ENCODE assay signal across 9 cellular contexts in the genomic region with DNA sequence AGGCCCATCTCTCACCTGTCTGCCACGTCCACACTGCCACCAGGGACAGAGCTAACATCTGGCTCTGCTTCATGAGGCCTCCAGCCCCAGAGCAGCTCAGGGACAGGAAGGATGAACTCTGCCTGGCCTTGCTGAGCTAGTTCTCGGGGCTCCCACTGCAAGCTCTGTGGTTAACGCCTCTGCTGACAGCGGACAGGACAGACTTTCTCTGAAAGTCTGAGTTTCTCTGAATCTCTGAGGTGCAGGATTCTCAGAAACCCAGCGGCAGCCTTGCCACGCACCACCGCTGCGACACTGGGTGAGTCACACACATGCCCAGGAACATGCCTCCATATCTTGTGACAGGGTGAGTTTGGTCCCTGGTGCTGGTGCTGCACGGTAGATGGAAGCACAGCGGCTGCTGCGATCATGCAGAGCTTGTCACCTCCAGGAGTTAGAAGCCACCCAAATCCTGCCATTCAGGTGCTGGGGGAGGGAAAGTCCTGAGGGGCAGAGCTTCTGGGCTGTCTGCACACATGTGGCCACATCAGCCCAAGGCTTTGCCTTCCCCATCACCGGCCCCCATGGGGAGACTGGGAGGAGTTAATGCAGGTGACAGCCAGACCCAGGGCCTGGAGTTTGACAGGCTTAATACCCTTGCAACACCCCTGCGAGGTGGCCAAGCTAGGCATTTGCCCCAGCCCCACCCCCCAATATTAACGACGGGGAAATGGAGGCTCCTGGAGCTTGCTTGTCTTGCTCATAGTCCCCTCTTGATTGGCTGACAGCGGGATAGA.
DNase-seq lines count a peak whose midpoint lies in the region; TF ChIP-seq lines count a peak whose summit lies in the region.
"Had no signal": no experiment of that assay in that cellular context is flagged by ENCODE, and none has a peak within 500 bp of the region (broad histone marks: within the 10 kb centered on the region; RNA-seq: fewer than 3 reads in every experiment).

No MANE protein-coding gene starts in this region.

- H3K9ac ChIP-seq in OCI-LY1 (ENCODE audit: low read length) = no peak overlapping the region; the same call in 1 of the 2 replicates
- H3K9ac ChIP-seq: parathyroid adenoma had no signal

- H3K79me2 ChIP-seq in OCI-LY1 (ENCODE audit: insufficient read depth, low read length) = no peaks in the 10 kb centered on the region
- H3K79me2 ChIP-seq: parathyroid adenoma had no signal

- H3K27me3 ChIP-seq in OCI-LY1 (ENCODE audit: insufficient read depth, low read length) = no peaks in the 10 kb centered on the region

- peaks cover 15% of the 10 kb centered on the region for H3K36me3 ChIP-seq in OCI-LY1 (ENCODE audit: insufficient read depth, low read length)

- H3K4me2 ChIP-seq in OCI-LY1 (ENCODE audit: low read length) = peak overlapping the region; percentile 22; the same call in 1 of the 2 replicates

- H3K4me3 ChIP-seq in OCI-LY1 (ENCODE audit: low read depth, low read length, poor library complexity, severe bottlenecking) = no peak overlapping the region

- no peaks in the 10 kb centered on the region for H3K9me3 ChIP-seq in OCI-LY1 (ENCODE audit: low read length)

- H3F3A ChIP-seq in OCI-LY1 (ENCODE audit: insufficient read depth, low read length) = no peaks in the 10 kb centered on the region

- CTCF ChIA-PET in RWPE1 (lab: Yijun Ruan, JAX) = no interaction called here

- no peaks in the 10 kb centered on the region for H4K20me1 ChIP-seq in OCI-LY1 (ENCODE audit: insufficient read depth, low read length)

- H2AFZ ChIP-seq in OCI-LY1 (ENCODE audit: low read length) = no peak overlapping the region
- H2AFZ ChIP-seq: parathyroid adenoma had no signal

- no peaks in the 10 kb centered on the region for H3K9me2 ChIP-seq in OCI-LY1 (ENCODE audit: low read depth, low read length)

- DNase-seq in GM10266 (ENCODE audit: extremely low spot score) = peak; percentile 87
- peak; percentile 11 for DNase-seq in GOT3 (lab: John Stamatoyannopoulos, UW)
- peak; percentile 60 for DNase-seq in activated gamma-delta T cell (lab: John Stamatoyannopoulos, UW)
- peak; percentile 93 for DNase-seq in stimulated activated CD4-positive, alpha-beta T cell treated with anti-CD3 and anti-CD28 coated beads, Interleukin-1b, Interleukin-23, amount 100 ng/mL, for 48 hours
- no peak for DNase-seq in NCI-H1694 treated with DMSO at 0.1 percent for 48 hours (lab: John Stamatoyannopoulos, UW)
- no peak for DNase-seq in OCI-M2 (lab: John Stamatoyannopoulos, UW; ENCODE audit: unreplicated experiment)
- DNase-seq in RWPE1 (ENCODE audit: low spot score) = no peak

- POLR2A ChIA-PET in RWPE1 (lab: Yijun Ruan, JAX; ENCODE audit: low non-redundant PET) = no interaction called here

- H3K27ac ChIP-seq in OCI-LY1 (ENCODE audit: low read depth, low read length, poor library complexity, severe bottlenecking) (peak overlapping the region; percentile 56), RWPE1 (no peak overlapping the region)
- H3K27ac ChIP-seq: parathyroid adenoma had no signal

- peaks cover 13% of the 10 kb centered on the region for H3K4me1 ChIP-seq in OCI-LY1 (ENCODE audit: insufficient read depth, low read length, severe bottlenecking)
- H3K4me1 ChIP-seq: parathyroid adenoma had no signal

- no peak for TF ChIP-seq CTCF in GM10266 (IDR thresholded peaks at IDR 0.05; ENCODE audit: control insufficient read depth, insufficient read depth, low read depth, missing control alignments)
- TF ChIP-seq CTCF in OCI-LY1 (IDR thresholded peaks at IDR 0.05; ENCODE audit: low read length) = no peak
- TF ChIP-seq CTCF in RWPE1 (conservative IDR thresholded peaks at IDR 0.05; ENCODE audit: low read depth) = no peak

Comparison
In these comparisons a context has a peak if more than half of its experiments do, and no peak if none do; other contexts are left out.
1. DNase-seq: peak in GM10266 (single experiment), GOT3 (single experiment), activated gamma-delta T cell (single experiment) and stimulated activated CD4-positive, alpha-beta T cell treated with anti-CD3 and anti-CD28 coated beads, Interleukin-1b, Interleukin-23, amount 100 ng/mL, for 48 hours (single experiment); none in NCI-H1694 treated with DMSO at 0.1 percent for 48 hours (single experiment), OCI-M2 (single experiment) and RWPE1 (single experiment).